8 cellular contexts compared by ENCODE assay signal in the genomic region with DNA sequence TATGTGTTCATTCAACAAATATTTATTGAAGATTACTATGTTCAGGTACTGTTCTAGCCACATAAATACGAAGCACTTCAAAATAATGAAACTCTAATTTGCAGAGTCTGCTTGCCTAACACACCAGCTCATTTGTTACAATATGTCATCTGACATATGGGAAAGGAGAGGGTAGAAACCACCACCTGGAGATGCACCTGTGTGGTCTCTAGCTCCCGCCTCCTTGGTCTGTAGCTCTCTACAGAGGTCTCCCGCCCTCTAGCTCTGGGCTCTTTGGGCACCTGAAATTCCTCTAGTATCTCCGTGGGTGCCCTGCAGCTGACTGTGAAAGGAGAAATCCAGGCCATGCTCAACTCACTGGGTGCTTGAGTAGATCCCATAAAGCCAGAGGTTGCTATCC. TPM values are rescaled to one million over a fixed set of nuclear protein-coding genes. Genes with fewer than 3 reads are reported as not detected.
"Had no signal": no experiment of that assay in that cellular context is flagged by ENCODE, and none has a peak within 500 bp of the region (broad histone marks: within the 10 kb centered on the region; RNA-seq: fewer than 3 reads in every experiment).

No MANE protein-coding gene starts in this region.

- H3K36me3 ChIP-seq: HAP-1 had no signal

- H3K4me3 ChIP-seq: GM23338, HAP-1 had no signal

- ATAC-seq: GM23338, HCT116, HepG2 had no signal

- DNase-seq: HFFc6, KBM-7 had no signal

RNA-seq across cellular contexts. Expression of a gene that starts 51.4 kb away (rescaled TPM):
- total RNA-seq: GM23338, H1, HepG2, HFFc6, HT1080 had no signal
